8 cellular contexts compared by ENCODE assay signal in genomic region chr6:170295519-170296422, GRCh38. TPM values are rescaled to one million over a fixed set of nuclear protein-coding genes. Genes with fewer than 3 reads are reported as not detected.
DNase-seq lines count a peak whose midpoint lies in the region; ATAC-seq and TF ChIP-seq lines count a peak whose summit lies in the region.

No MANE protein-coding gene starts in this region.

- H3K9me3 ChIP-seq in ES-I3 (ENCODE audit: control insufficient read depth, insufficient read depth, low read length) (no peaks in the 10 kb centered on the region; the same call in 1 of the 2 replicates), osteoblast (ENCODE audit: low read depth, low read length) (no peaks in the 10 kb centered on the region)

- H3K27ac ChIP-seq in osteoblast (ENCODE audit: low read depth, low read length) = no peak overlapping the region

- H2AFZ ChIP-seq in osteoblast (ENCODE audit: low read length) = no peak overlapping the region

- peak overlapping the region; percentile 42 for H3K9ac ChIP-seq in ES-I3 (ENCODE audit: low read depth, low read length)

- peaks cover 74% of the 10 kb centered on the region for H3K27me3 Mint-ChIP-seq in activated CD8-positive, alpha-beta T cell treated with anti-CD3 and anti-CD28 coated beads, Interleukin-2, amount 10 ng/mL, durations not matched to agents 7 days and 5 days (ENCODE audit: low read depth)

- H3K4me1 ChIP-seq in ES-I3 (ENCODE audit: insufficient read depth, low read length) = peaks cover 5% of the 10 kb centered on the region
- H3K4me1 ChIP-seq in osteoblast (ENCODE audit: insufficient read depth, low read length) = no peaks in the 10 kb centered on the region

- CTCF ChIA-PET in activated CD8-positive, alpha-beta T cell treated with anti-CD3 and anti-CD28 coated beads, Interleukin-2, amount 10 ng/mL, durations not matched to agents 7 days and 5 days (lab: Charles Lee) = interaction anchor here (1.2 kb wide), 1 partner anchor 11 kb away, joined by 3 read pairs; the partner anchor contains the start of gene FAM120B

- H3K36me3 ChIP-seq in ES-I3 (ENCODE audit: insufficient read depth, low read length) (no peaks in the 10 kb centered on the region), osteoblast (ENCODE audit: insufficient read depth, low read length) (no peaks in the 10 kb centered on the region)

- peak overlapping the region; percentile 64 for H3K4me2 ChIP-seq in osteoblast (ENCODE audit: insufficient read depth, low read length)

- H3K27me3 ChIP-seq in osteoblast (ENCODE audit: insufficient read depth, low read length) = peaks cover 86% of the 10 kb centered on the region

- H3K79me2 ChIP-seq in osteoblast (ENCODE audit: insufficient read depth, low read length) = no peaks in the 10 kb centered on the region

- TF ChIP-seq CTCF in fibroblast of villous mesenchyme (IDR thresholded peaks at IDR 0.05; ENCODE audit: insufficient read depth, low read depth, low read length) = no peak
- no peak for TF ChIP-seq CTCF in osteoblast (IDR thresholded peaks at IDR 0.05; ENCODE audit: extremely low read depth, low read depth, low read length)

- peak; percentile 63 for ATAC-seq in GM21723 (IDR thresholded peaks at IDR 0.05; ENCODE audit: unreplicated experiment)
- ATAC-seq in activated CD8-positive, alpha-beta T cell treated with anti-CD3 and anti-CD28 coated beads, Interleukin-2, amount 10 ng/mL, durations not matched to agents 7 days and 5 days = peak; percentile 38
- ATAC-seq in HG03565 (IDR thresholded peaks at IDR 0.05; ENCODE audit: unreplicated experiment) = no peak

- H3K4me1 Mint-ChIP-seq in activated CD8-positive, alpha-beta T cell treated with anti-CD3 and anti-CD28 coated beads, Interleukin-2, amount 10 ng/mL, durations not matched to agents 7 days and 5 days (ENCODE audit: low read depth) = peaks cover 49% of the 10 kb centered on the region

- H3K4me3 Mint-ChIP-seq in activated CD8-positive, alpha-beta T cell treated with anti-CD3 and anti-CD28 coated beads, Interleukin-2, amount 10 ng/mL, durations not matched to agents 7 days and 5 days = peak overlapping the region; percentile 65

- POLR2A ChIA-PET in activated CD8-positive, alpha-beta T cell treated with anti-CD3 and anti-CD28 coated beads, Interleukin-2, amount 10 ng/mL, durations not matched to agents 7 days and 5 days (lab: Charles Lee) = no interaction called here

- no peak overlapping the region for H3K27ac Mint-ChIP-seq in activated CD8-positive, alpha-beta T cell treated with anti-CD3 and anti-CD28 coated beads, Interleukin-2, amount 10 ng/mL, durations not matched to agents 7 days and 5 days

- DNase-seq in M059J (ENCODE audit: low read depth) = peak; percentile 14
- no peak for DNase-seq in activated CD8-positive, alpha-beta T cell treated with anti-CD3 and anti-CD28 coated beads, Interleukin-2, amount 10 ng/mL, durations not matched to agents 7 days and 5 days
- no peak for DNase-seq in fibroblast of villous mesenchyme (ENCODE audit: low read depth)
- peak; percentile 90 for DNase-seq in osteoblast (ENCODE audit: insufficient read length, low spot score, missing footprints)
- no peak for DNase-seq in NCI-H2081 treated with DMSO at 0.1 percent for 48 hours (lab: John Stamatoyannopoulos, UW)

- H3K36me3 Mint-ChIP-seq in activated CD8-positive, alpha-beta T cell treated with anti-CD3 and anti-CD28 coated beads, Interleukin-2, amount 10 ng/mL, durations not matched to agents 7 days and 5 days (ENCODE audit: low read depth) = no peaks in the 10 kb centered on the region

- no peaks in the 10 kb centered on the region for H4K20me1 ChIP-seq in osteoblast (ENCODE audit: insufficient read depth, low read length)

- H3K4me3 ChIP-seq in fibroblast of villous mesenchyme (ENCODE audit: low read depth, low read length) (peak overlapping the region; percentile 52), osteoblast (ENCODE audit: insufficient read depth, low read length) (peak overlapping the region; percentile 49)

- no peaks in the 10 kb centered on the region for H3K9me3 Mint-ChIP-seq in activated CD8-positive, alpha-beta T cell treated with anti-CD3 and anti-CD28 coated beads, Interleukin-2, amount 10 ng/mL, durations not matched to agents 7 days and 5 days (ENCODE audit: insufficient read depth)

RNA-seq across cellular contexts. Expression of gene DLL1, which starts 4.9 kb away (rescaled TPM):
- total RNA-seq in M059J (2014; rRNA removed; shearing (Covaris generic)) = 0.07 and 2.0 TPM in 2 replicates
- total RNA-seq in activated CD8-positive, alpha-beta T cell treated with anti-CD3 and anti-CD28 coated beads, Interleukin-2, amount 10 ng/mL, durations not matched to agents 7 days and 5 days = 10 to 100 TPM; 10.7 to 12.3 TPM
- 0.86 and 0.97 TPM in 2 replicates for total RNA-seq in fibroblast of villous mesenchyme
- 0.29 and 0.36 TPM in 2 replicates for total RNA-seq in osteoblast

RNA-seq across cellular contexts. Expression of gene FAM120B, which starts 10.8 kb away (rescaled TPM):
- 6.9 and 16.1 TPM in 2 replicates for total RNA-seq in M059J (2014; rRNA removed; shearing (Covaris generic))
- 10 to 100 TPM; 25.5 to 26.0 TPM for total RNA-seq in activated CD8-positive, alpha-beta T cell treated with anti-CD3 and anti-CD28 coated beads, Interleukin-2, amount 10 ng/mL, durations not matched to agents 7 days and 5 days
- total RNA-seq in fibroblast of villous mesenchyme (12.6 and 17.3 TPM in 2 replicates), osteoblast (13.4 and 17.1 TPM in 2 replicates)

Comparison
In these comparisons a context has a peak if more than half of its experiments do, and no peak if none do; other contexts are left out.
1. DNase-seq: peak in M059J (single experiment) and osteoblast (single experiment); none in activated CD8-positive, alpha-beta T cell treated with anti-CD3 and anti-CD28 coated beads, Interleukin-2, amount 10 ng/mL, durations not matched to agents 7 days and 5 days (single experiment), fibroblast of villous mesenchyme (single experiment) and NCI-H2081 treated with DMSO at 0.1 percent for 48 hours (single experiment).